ENCODE assay signal across 18 cellular contexts in genomic region chr3:25678581-25678980, GRCh38. TPM values are rescaled to one million over a fixed set of nuclear protein-coding genes. Genes with fewer than 3 reads are reported as not detected.
DNase-seq lines count a peak whose midpoint lies in the region; ATAC-seq and TF ChIP-seq lines count a peak whose summit lies in the region.
"Had no signal": no experiment of that assay in that cellular context is flagged by ENCODE, and none has a peak within 500 bp of the region (broad histone marks: within the 10 kb centered on the region; RNA-seq: fewer than 3 reads in every experiment).

No MANE protein-coding gene starts in this region.

- H3K36me3 ChIP-seq in vagina = no peaks in the 10 kb centered on the region
- H3K36me3 ChIP-seq: MG63 had no signal

- no peak overlapping the region for H3K4me3 ChIP-seq in choroid plexus epithelial cell (ENCODE audit: low read depth, low read length)
- H3K4me3 ChIP-seq in vagina = no peak overlapping the region
- H3K4me3 ChIP-seq: MG63 had no signal

- H3K27ac ChIP-seq in layer of hippocampus (ENCODE audit: low read depth, low read length) (peak overlapping the region; percentile 75), vagina (no peak overlapping the region)
- H3K27ac ChIP-seq: C4-2B had no signal

- TF ChIP-seq POLR2A in vagina (IDR thresholded peaks at IDR 0.05) = no peak

- DNase-seq in EH (ENCODE audit: low read depth) = peak; percentile 2
- DNase-seq in NCI-H2227 (lab: John Stamatoyannopoulos, UW; ENCODE audit: unreplicated experiment) = peak; percentile 7
- peak; percentile 66 for DNase-seq in choroid plexus epithelial cell (ENCODE audit: low read depth)
- DNase-seq in GM13977 (ENCODE audit: low spot score) = no peak
- DNase-seq in vagina (ENCODE audit: extremely low spot score in 2 of 2) = no peak
- no peak for DNase-seq in stimulated activated CD4-positive, alpha-beta T cell treated with anti-CD3 and anti-CD28 coated beads, Interleukin-4, amount 100 ng/mL, for 24 hours
- DNase-seq: Caco-2, DMS53, GOT3, KG1, MG63, NCI-H1092 treated with DMSO at 0.1 percent for 48 hours, NCI-H187, NCI-H510A, SHP77 had no signal

- TF ChIP-seq CTCF in choroid plexus epithelial cell (conservative IDR thresholded peaks at IDR 0.05; ENCODE audit: low read depth, low read length) (no peak), GM13977 (IDR thresholded peaks at IDR 0.05; ENCODE audit: extremely low read depth, insufficient read depth, missing control alignments) (no peak), vagina (IDR thresholded peaks at IDR 0.05) (no peak)

- no peaks in the 10 kb centered on the region for H3K4me1 ChIP-seq in vagina
- H3K4me1 ChIP-seq: Caco-2 had no signal

- H3K27me3 ChIP-seq in layer of hippocampus (ENCODE audit: control insufficient read depth, insufficient read depth, low read length) = no peaks in the 10 kb centered on the region
- no peaks in the 10 kb centered on the region for H3K27me3 ChIP-seq in vagina
- H3K27me3 ChIP-seq: MG63 had no signal

- in situ Hi-C loops in GM13977 (cut with MboI; ENCODE audit: low pct_unique_long_range_greater_than_20kb, low sequenced_read_pairs, unreplicated experiment) = no loop called here

- no peaks in the 10 kb centered on the region for H3K9me3 ChIP-seq in vagina
- H3K9me3 ChIP-seq: Caco-2, MG63 had no signal

- ATAC-seq in GM18868 (IDR thresholded peaks at IDR 0.05; ENCODE audit: unreplicated experiment) = no peak

- intact Hi-C loops in vagina (cut with DNase I) = no loop called here

RNA-seq across cellular contexts. Expression of gene TOP2B, which starts 13.9 kb away (rescaled TPM):
- 88.1 TPM for total RNA-seq in vagina

Comparison
In these comparisons a context has a peak if more than half of its experiments do, and no peak if none do; other contexts are left out.
1. DNase-seq: peak in EH (single experiment), NCI-H2227 (single experiment) and choroid plexus epithelial cell (single experiment); none in GM13977 (single experiment), vagina (0 of 2) and stimulated activated CD4-positive, alpha-beta T cell treated with anti-CD3 and anti-CD28 coated beads, Interleukin-4, amount 100 ng/mL, for 24 hours (single experiment).